1 cellular context compared by ENCODE assay signal in genomic region chr11:31813961-31814868, GRCh38.
TF ChIP-seq lines count a peak whose summit lies in the region.

No MANE protein-coding gene starts in this region.

TF ChIP-seq in K562, 482 proteins besides CTCF, POLR2A, EP300 and RAD21:
- no peak for TF ChIP-seq BMI1 (IDR thresholded peaks at IDR 0.05; ENCODE audit: low read length)
- TF ChIP-seq FOXK1 (CRISPR knock-in tag; IDR thresholded peaks at IDR 0.05; ENCODE audit: borderline replicate concordance) = no peak
- no peak for TF ChIP-seq RFX1 (IDR thresholded peaks at IDR 0.05)
- TF ChIP-seq, protein P1, sequence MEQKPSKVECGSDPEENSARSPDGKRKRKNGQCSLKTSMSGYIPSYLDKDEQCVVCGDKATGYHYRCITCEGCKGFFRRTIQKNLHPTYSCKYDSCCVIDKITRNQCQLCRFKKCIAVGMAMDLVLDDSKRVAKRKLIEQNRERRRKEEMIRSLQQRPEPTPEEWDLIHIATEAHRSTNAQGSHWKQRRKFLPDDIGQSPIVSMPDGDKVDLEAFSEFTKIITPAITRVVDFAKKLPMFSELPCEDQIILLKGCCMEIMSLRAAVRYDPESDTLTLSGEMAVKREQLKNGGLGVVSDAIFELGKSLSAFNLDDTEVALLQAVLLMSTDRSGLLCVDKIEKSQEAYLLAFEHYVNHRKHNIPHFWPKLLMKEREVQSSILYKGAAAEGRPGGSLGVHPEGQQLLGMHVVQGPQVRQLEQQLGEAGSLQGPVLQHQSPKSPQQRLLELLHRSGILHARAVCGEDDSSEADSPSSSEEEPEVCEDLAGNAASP (IDR thresholded peaks at IDR 0.05) = no peak
- no peak for TF ChIP-seq ZNF589 (CRISPR knock-in tag; IDR thresholded peaks at IDR 0.05; ENCODE audit: low read depth)
- no peak for TF ChIP-seq ZNF121 (CRISPR knock-in tag; conservative IDR thresholded peaks at IDR 0.05)
- TF ChIP-seq, protein P2, sequence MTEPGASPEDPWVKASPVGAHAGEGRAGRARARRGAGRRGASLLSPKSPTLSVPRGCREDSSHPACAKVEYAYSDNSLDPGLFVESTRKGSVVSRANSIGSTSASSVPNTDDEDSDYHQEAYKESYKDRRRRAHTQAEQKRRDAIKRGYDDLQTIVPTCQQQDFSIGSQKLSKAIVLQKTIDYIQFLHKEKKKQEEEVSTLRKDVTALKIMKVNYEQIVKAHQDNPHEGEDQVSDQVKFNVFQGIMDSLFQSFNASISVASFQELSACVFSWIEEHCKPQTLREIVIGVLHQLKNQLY (CRISPR knock-in tag; conservative IDR thresholded peaks at IDR 0.05) = no peak
- peak; percentile 60; the same call in 1 of the 2 replicates for TF ChIP-seq RBFOX2 (IDR thresholded peaks at IDR 0.05; ENCODE audit: low read depth, low read length)
- TF ChIP-seq POLR2G (IDR thresholded peaks at IDR 0.05; ENCODE audit: low read depth, low read length) = peak; percentile 28; the same call in 1 of the 2 replicates
- TF ChIP-seq, protein P3, sequence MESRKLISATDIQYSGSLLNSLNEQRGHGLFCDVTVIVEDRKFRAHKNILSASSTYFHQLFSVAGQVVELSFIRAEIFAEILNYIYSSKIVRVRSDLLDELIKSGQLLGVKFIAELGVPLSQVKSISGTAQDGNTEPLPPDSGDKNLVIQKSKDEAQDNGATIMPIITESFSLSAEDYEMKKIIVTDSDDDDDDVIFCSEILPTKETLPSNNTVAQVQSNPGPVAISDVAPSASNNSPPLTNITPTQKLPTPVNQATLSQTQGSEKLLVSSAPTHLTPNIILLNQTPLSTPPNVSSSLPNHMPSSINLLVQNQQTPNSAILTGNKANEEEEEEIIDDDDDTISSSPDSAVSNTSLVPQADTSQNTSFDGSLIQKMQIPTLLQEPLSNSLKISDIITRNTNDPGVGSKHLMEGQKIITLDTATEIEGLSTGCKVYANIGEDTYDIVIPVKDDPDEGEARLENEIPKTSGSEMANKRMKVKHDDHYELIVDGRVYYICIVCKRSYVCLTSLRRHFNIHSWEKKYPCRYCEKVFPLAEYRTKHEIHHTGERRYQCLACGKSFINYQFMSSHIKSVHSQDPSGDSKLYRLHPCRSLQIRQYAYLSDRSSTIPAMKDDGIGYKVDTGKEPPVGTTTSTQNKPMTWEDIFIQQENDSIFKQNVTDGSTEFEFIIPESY (CRISPR knock-in tag; IDR thresholded peaks at IDR 0.05) = peak; percentile 67; the same call in 1 of the 2 replicates
